ENCODE assay signal across 27 cellular contexts in genomic region chr5:93371893-93372292, GRCh38.
"Had no signal": no experiment of that assay in that cellular context is flagged by ENCODE, and none has a peak within 500 bp of the region (broad histone marks: within the 10 kb centered on the region; RNA-seq: fewer than 3 reads in every experiment).

No MANE protein-coding gene starts in this region.

- DNase-seq: activated CD4-positive, alpha-beta memory T cell treated with anti-CD3 and anti-CD28 coated beads for 36 hours; activated CD4-positive, alpha-beta T cell treated with anti-CD3 and anti-CD28 coated beads for 36 hours; activated CD4-positive, alpha-beta T cell treated with anti-CD3 and anti-CD28 coated beads, Interleukin-2, amount 10 ng/mL, durations not matched to agents 24 days and 14 days; activated CD4-positive, CD25-positive, alpha-beta regulatory T cell; activated CD4-positive, CD25-positive, alpha-beta regulatory T cell treated with anti-CD3 and anti-CD28 coated beads, Interleukin-2, amount 50 U/mL, for 72 hours; activated CD8-positive, alpha-beta memory T cell treated with anti-CD3 and anti-CD28 coated beads, Interleukin-2, amount 10 ng/mL, durations not matched to agents 7 days and 5 days; activated CD8-positive, alpha-beta memory T cell treated with anti-CD3 and anti-CD28 coated beads, Interleukin-2, amount 50 U/mL, for 4 hours; activated CD8-positive, alpha-beta T cell treated with anti-CD3 and anti-CD28 coated beads, Interleukin-2, amount 10 ng/mL, durations not matched to agents 7 days and 5 days; activated effector memory CD4-positive, alpha-beta T cell treated with anti-CD3 and anti-CD28 coated beads, Interleukin-2, amount 50 U/mL, for 16 hours; activated naive CD4-positive, alpha-beta T cell treated with anti-CD3 and anti-CD28 coated beads for 36 hours; activated naive CD8-positive, alpha-beta T cell treated with anti-CD3 and anti-CD28 coated beads for 36 hours; activated naive CD8-positive, alpha-beta T cell treated with anti-CD3 and anti-CD28 coated beads, Interleukin-2, amount 50 U/mL, for 24 hours; activated T-cell treated with anti-CD3 and anti-CD28 coated beads, Interleukin-2, amount 50 U/mL, for 1 hour; activated T-cell treated with anti-CD3 and anti-CD28 coated beads, Interleukin-2, amount 50 U/mL, for 48 hours; dorsolateral prefrontal cortex; effector memory CD4-positive, alpha-beta T cell; erythroblast; heart right ventricle; T-helper 17 cell had no signal

- H3K27me3 ChIP-seq: ascending aorta, breast epithelium, cardiac muscle cell, dorsolateral prefrontal cortex, esophagus muscularis mucosa, foreskin keratinocyte, gastroesophageal sphincter, heart right ventricle, hepatocyte had no signal

- H3K4me3 ChIP-seq: ascending aorta, breast epithelium, cardiac muscle cell, coronary artery, dorsolateral prefrontal cortex, esophagus muscularis mucosa, gastroesophageal sphincter, heart right ventricle, hepatocyte had no signal

- H3K36me3 ChIP-seq: ascending aorta, breast epithelium, cardiac muscle cell, esophagus muscularis mucosa, gastroesophageal sphincter, heart right ventricle had no signal
